15 cellular contexts compared by ENCODE assay signal in the genomic region with DNA sequence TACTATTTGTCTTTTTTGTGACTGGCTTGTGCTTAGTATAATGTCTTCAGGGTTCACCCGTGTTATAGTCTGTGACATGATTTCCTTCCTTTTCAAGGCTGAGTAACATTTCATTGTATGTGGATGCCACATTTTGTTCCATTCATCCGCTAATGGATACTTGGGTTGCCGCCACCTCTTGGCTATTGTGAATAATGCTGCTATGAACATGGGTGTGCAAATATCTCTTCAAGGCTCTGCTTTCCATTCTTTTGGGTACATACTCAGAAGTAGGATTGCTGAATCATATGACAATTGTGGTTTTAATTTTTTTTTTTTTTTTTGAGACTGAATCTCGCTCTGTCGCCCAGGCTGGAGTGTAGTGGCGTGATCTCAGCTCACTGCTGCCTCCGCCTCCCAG. TPM values are rescaled to one million over a fixed set of nuclear protein-coding genes. Genes with fewer than 3 reads are reported as not detected.
DNase-seq lines count a peak whose midpoint lies in the region; ATAC-seq, FAIRE-seq and TF ChIP-seq lines count a peak whose summit lies in the region.
"Had no signal": no experiment of that assay in that cellular context is flagged by ENCODE, and none has a peak within 500 bp of the region (broad histone marks: within the 10 kb centered on the region; RNA-seq: fewer than 3 reads in every experiment).

No MANE protein-coding gene starts in this region.

- peak; percentile 37 for FAIRE-seq in HepG2 (lab: Jason Lieb, UNC)

- H3K27ac Mint-ChIP-seq in MCF 10A (ENCODE audit: low read depth, unreplicated experiment): no peak overlapping the region
- H3K27ac Mint-ChIP-seq: B cell, nephron, WTC11 had no signal

- no peak for ATAC-seq in HepG2
- ATAC-seq in right lobe of liver: no peak
- ATAC-seq in HG03135 (IDR thresholded peaks at IDR 0.05; ENCODE audit: unreplicated experiment): no peak
- ATAC-seq in HG02870 (IDR thresholded peaks at IDR 0.05; ENCODE audit: unreplicated experiment): no peak
- ATAC-seq: WTC11 had no signal

- no peak for TF ChIP-seq POLR2A in HepG2 (IDR thresholded peaks at IDR 0.05; ENCODE audit: insufficient read depth in 1 of 2, low read depth in 2 of 2, low read length in 2 of 2)
- TF ChIP-seq POLR2A in right lobe of liver (IDR thresholded peaks at IDR 0.05): no peak

- WGBS in HepG2 (ENCODE audit: low lambda C conversion rate): 98% methylated on average over 7 of the region's 7 CpGs
- WGBS in right lobe of liver (ENCODE audit: insufficient coverage, low coverage, low lambda C conversion rate, missing lambda C conversion rate): 82% methylated on average over 4 of the region's 7 CpGs

- no peak for TF ChIP-seq RAD21 in HepG2 (CRISPR knock-in tag; IDR thresholded peaks at IDR 0.05)

- H3K9me3 ChIP-seq in HepG2 (ENCODE audit: low read length) (no peaks in the 10 kb centered on the region), right lobe of liver (no peaks in the 10 kb centered on the region), osteoblast (ENCODE audit: low read depth, low read length) (no peaks in the 10 kb centered on the region)

- no peaks in the 10 kb centered on the region for H3K27me3 Mint-ChIP-seq in MCF 10A (ENCODE audit: insufficient read depth, unreplicated experiment)
- H3K27me3 Mint-ChIP-seq: B cell, brain had no signal

- no peak overlapping the region for H3K27ac ChIP-seq in HepG2 (ENCODE audit: extremely low read length, insufficient read depth, low read length)
- H3K27ac ChIP-seq in right lobe of liver: no peak overlapping the region
- H3K27ac ChIP-seq in osteoblast (ENCODE audit: low read depth, low read length): no peak overlapping the region

- TF ChIP-seq EP300 in HepG2 (IDR thresholded peaks at IDR 0.05; ENCODE audit: low read depth in 2 of 2, low read length in 2 of 2) (no peak), HepG2 (CRISPR knock-in tag; IDR thresholded peaks at IDR 0.05; ENCODE audit: borderline replicate concordance) (no peak)

- no peak overlapping the region for H3K9ac ChIP-seq in HepG2 (ENCODE audit: insufficient read depth, low read depth, low read length)

- BruUV-seq in HepG2 (replicated peaks; lab: Mats Ljungman, UMichigan) (no TSS peak), MCF 10A (replicated peaks; lab: Mats Ljungman, UMichigan) (no TSS peak)

- POLR2A ChIA-PET in HepG2 (lab: Yijun Ruan, JAX): no interaction called here
- POLR2A ChIA-PET in MCF 10A (lab: Yijun Ruan, JAX): interaction anchor here (1.5 kb wide), 1 partner anchor 14 kb away, joined by 5 read pairs; no protein-coding TSS in a partner anchor

- H3K9me3 Mint-ChIP-seq in MCF 10A (ENCODE audit: unreplicated experiment): no peaks in the 10 kb centered on the region
- H3K9me3 Mint-ChIP-seq: brain, nephron, WTC11 had no signal

- no peak overlapping the region for H3K4me2 ChIP-seq in HepG2 (ENCODE audit: low read depth, low read length)
- no peak overlapping the region for H3K4me2 ChIP-seq in osteoblast (ENCODE audit: insufficient read depth, low read length)

- H3K4me3 ChIP-seq in HepG2 (replicated peaks in 1 of 3; ENCODE audit: insufficient read depth in 1 of 3, low read depth in 2 of 3, low read length in 3 of 3): no peak overlapping the region
- no peak overlapping the region for H3K4me3 ChIP-seq in right lobe of liver
- no peak overlapping the region for H3K4me3 ChIP-seq in osteoblast (ENCODE audit: insufficient read depth, low read length)

- H3K79me2 ChIP-seq in HepG2 (ENCODE audit: insufficient read depth, low read length): no peaks in the 10 kb centered on the region
- H3K79me2 ChIP-seq in osteoblast (ENCODE audit: insufficient read depth, low read length): peaks cover 56% of the 10 kb centered on the region

- H2AFZ ChIP-seq in HepG2 (ENCODE audit: low read length) (no peak overlapping the region), osteoblast (ENCODE audit: low read length) (no peak overlapping the region)

- H3K4me1 Mint-ChIP-seq in MCF 10A (ENCODE audit: insufficient read depth, unreplicated experiment): no peaks in the 10 kb centered on the region
- H3K4me1 Mint-ChIP-seq: nephron, WTC11 had no signal

- H4K20me1 ChIP-seq in HepG2 (ENCODE audit: insufficient read depth, low read length) (no peaks in the 10 kb centered on the region), osteoblast (ENCODE audit: insufficient read depth, low read length) (peaks cover 4% of the 10 kb centered on the region)

- H3K4me3 Mint-ChIP-seq in MCF 10A (ENCODE audit: unreplicated experiment): no peak overlapping the region
- H3K4me3 Mint-ChIP-seq: B cell, brain, nephron, WTC11 had no signal

- H3K27me3 ChIP-seq in HepG2 (ENCODE audit: control insufficient read depth in 1 of 2, insufficient read depth in 2 of 2, low read length in 2 of 2) (no peaks in the 10 kb centered on the region), right lobe of liver (no peaks in the 10 kb centered on the region), osteoblast (ENCODE audit: insufficient read depth, low read length) (no peaks in the 10 kb centered on the region)

- DNase-seq in HepG2 (ENCODE audit: low spot score): no peak
- no peak for DNase-seq in right lobe of liver
- peak; percentile 32 for DNase-seq in LHCN-M2 (ENCODE audit: low read depth)
- DNase-seq in activated naive CD4-positive, alpha-beta T cell treated with anti-CD3 and anti-CD28 coated beads, Interleukin-2, amount 50 U/mL, for 16 hours: peak; percentile 35
- DNase-seq in osteoblast (ENCODE audit: insufficient read length, low spot score, missing footprints): no peak
- no peak for DNase-seq in MCF 10A (ENCODE audit: unreplicated experiment)
- DNase-seq: DMS79, NCI-H1436 treated with DMSO at 0.1 percent for 48 hours, SW 1271 had no signal

- intact Hi-C loops in HepG2 (cut with micrococcal nuclease; ENCODE audit: unreplicated experiment) (loop anchor here (5.0 kb wide), 1 partner anchor 52 kb away; no protein-coding TSS in a partner anchor), right lobe of liver (cut with DNase I) (no loop called here), MCF 10A (cut with micrococcal nuclease) (no loop called here)

- in situ Hi-C loops in HepG2 (cut with HindIII; ENCODE audit: extremely low pct_ligation_motif_present, low pct_unique_long_range_greater_than_20kb): no loop called here

- TF ChIP-seq CTCF in HepG2 (CRISPR knock-in tag; IDR thresholded peaks at IDR 0.05) (no peak), right lobe of liver (IDR thresholded peaks at IDR 0.05) (no peak), osteoblast (IDR thresholded peaks at IDR 0.05; ENCODE audit: extremely low read depth, low read depth, low read length) (peak; percentile 8), MCF 10A (IDR thresholded peaks at IDR 0.05; ENCODE audit: unreplicated experiment) (no peak)

- H3K36me3 ChIP-seq in HepG2 (replicated peaks in 1 of 2; ENCODE audit: control insufficient read depth in 1 of 2, insufficient read depth in 2 of 2, low read length in 2 of 2): no peaks in the 10 kb centered on the region; a peak in 1 of 5 replicates
- H3K36me3 ChIP-seq in right lobe of liver: peaks cover 0 to 6% (median 0%) of the 10 kb centered on the region in 4 donors
- H3K36me3 ChIP-seq in osteoblast (ENCODE audit: insufficient read depth, low read length): peaks cover 18% of the 10 kb centered on the region

- H3K4me1 ChIP-seq in HepG2 (ENCODE audit: insufficient read depth, low read length): peaks cover 11% of the 10 kb centered on the region
- no peaks in the 10 kb centered on the region for H3K4me1 ChIP-seq in right lobe of liver
- no peaks in the 10 kb centered on the region for H3K4me1 ChIP-seq in osteoblast (ENCODE audit: insufficient read depth, low read length)

- H3K36me3 Mint-ChIP-seq in MCF 10A (ENCODE audit: insufficient read depth, unreplicated experiment): peaks cover 19% of the 10 kb centered on the region
- H3K36me3 Mint-ChIP-seq: WTC11 had no signal

- CTCF ChIA-PET in HepG2 (lab: Yijun Ruan, JAX; ENCODE audit: low intra/inter-chr PET ratio, low total read pairs): no interaction called here
- CTCF ChIA-PET in MCF 10A (lab: Yijun Ruan, JAX): interaction anchor here (0.7 kb wide), 1 partner anchor 312 kb away, joined by 3 read pairs; no protein-coding TSS in a partner anchor

TF ChIP-seq in HepG2, 621 proteins besides CTCF, POLR2A, EP300 and RAD21 (continues in another document):
- TF ChIP-seq, protein P1, sequence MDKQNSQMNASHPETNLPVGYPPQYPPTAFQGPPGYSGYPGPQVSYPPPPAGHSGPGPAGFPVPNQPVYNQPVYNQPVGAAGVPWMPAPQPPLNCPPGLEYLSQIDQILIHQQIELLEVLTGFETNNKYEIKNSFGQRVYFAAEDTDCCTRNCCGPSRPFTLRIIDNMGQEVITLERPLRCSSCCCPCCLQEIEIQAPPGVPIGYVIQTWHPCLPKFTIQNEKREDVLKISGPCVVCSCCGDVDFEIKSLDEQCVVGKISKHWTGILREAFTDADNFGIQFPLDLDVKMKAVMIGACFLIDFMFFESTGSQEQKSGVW (CRISPR knock-in tag; IDR thresholded peaks at IDR 0.05; ENCODE audit: borderline replicate concordance): no peak

RNA-seq across cellular contexts. Expression of a gene that starts 15.4 kb away (rescaled TPM):
- total RNA-seq in HepG2 (2016; rRNA removed; fragmentation: Illumina TruSeq; extraction: Trizol): 6.0 and 8.4 TPM in 2 replicates
- 3.5 and 4.1 TPM in 2 replicates for total RNA-seq in HepG2 (2016; cell fraction: cytosol; rRNA removed; fragmentation: Illumina TruSeq; extraction: Trizol; ENCODE audit: low read depth)
- total RNA-seq in HepG2 (2016; cell fraction: insoluble cytoplasmic fraction; rRNA removed; fragmentation: Illumina TruSeq; extraction: Trizol): 5.5 and 7.9 TPM in 2 replicates
- 8.5 and 9.1 TPM in 2 replicates for total RNA-seq in HepG2 (2016; cell fraction: membrane; rRNA removed; fragmentation: Illumina TruSeq; extraction: Trizol)
- 11.9 and 14.9 TPM in 2 replicates for total RNA-seq in HepG2 (2016; cell fraction: nucleus; rRNA removed; fragmentation: Illumina TruSeq; extraction: Trizol)
- 11.8 and 13.9 TPM in 2 replicates for polyA plus RNA-seq in HepG2 (2011; rRNA removed)
- polyA plus RNA-seq in HepG2 (2011; cell fraction: cytosol; rRNA removed): 5.2 and 6.7 TPM in 2 replicates
- 13.4 and 13.8 TPM in 2 replicates for polyA plus RNA-seq in HepG2 (2011; cell fraction: nucleus; rRNA removed)
- polyA plus RNA-seq in HepG2 (2012): 8.8 and 10.8 TPM in 2 replicates
- 3.4 and 3.6 TPM in 2 replicates for polyA plus RNA-seq in HepG2 (2016; cell fraction: cytosol; fragmentation: Illumina TruSeq; extraction: Trizol; ENCODE audit: low read depth)
- polyA plus RNA-seq in HepG2 (2016; cell fraction: insoluble cytoplasmic fraction; fragmentation: Illumina TruSeq; extraction: Trizol; ENCODE audit: low read depth): 5.0 and 8.1 TPM in 2 replicates
- 5.3 and 5.6 TPM in 2 replicates for polyA plus RNA-seq in HepG2 (2016; cell fraction: membrane; fragmentation: Illumina TruSeq; extraction: Trizol; ENCODE audit: low read depth)
- polyA plus RNA-seq in HepG2 (2016; cell fraction: nucleus; fragmentation: Illumina TruSeq; extraction: Trizol; ENCODE audit: insufficient read depth, low read depth): 17.9 and 22.1 TPM in 2 replicates
- polyA minus RNA-seq in HepG2 (2011; rRNA and poly(A)+ RNA removed; ENCODE audit: low replicate concordance): 15.8 and 105 TPM in 2 replicates
- polyA minus RNA-seq in HepG2 (2011; cell fraction: cytosol; rRNA and poly(A)+ RNA removed): 7.3 and 8.0 TPM in 2 replicates
- polyA minus RNA-seq in HepG2 (2011; cell fraction: nucleus; rRNA and poly(A)+ RNA removed): 15.8 and 20.6 TPM in 2 replicates
- 10 to 100 TPM in 4 of 6 experiments, 1 to 10 TPM in 2; 8.4 to 16.2 (median 11.3) TPM for total RNA-seq in right lobe of liver
- total RNA-seq in LHCN-M2 (2014; rRNA removed): 14.8 and 17.0 TPM in 2 replicates
- 16.4 TPM for polyA plus RNA-seq in LHCN-M2 (2012)
- 25.0 and 29.2 TPM in 2 replicates for total RNA-seq in osteoblast
- total RNA-seq in MCF 10A (2022): 22.6 and 25.9 TPM in 2 replicates

Comparison
In these comparisons a context has a peak if more than half of its experiments do, and no peak if none do; other contexts are left out.
1. DNase-seq: peak in LHCN-M2 (single experiment) and activated naive CD4-positive, alpha-beta T cell treated with anti-CD3 and anti-CD28 coated beads, Interleukin-2, amount 50 U/mL, for 16 hours (single experiment); none in HepG2 (single experiment), right lobe of liver (0 of 3), osteoblast (single experiment) and MCF 10A (single experiment).